Comparison of ENCODE assay signal across 4 cellular contexts in genomic region chr12:71165780-71166179, GRCh38. TPM values are rescaled to one million over a fixed set of nuclear protein-coding genes. Genes with fewer than 3 reads are reported as not detected.
"Had no signal": no experiment of that assay in that cellular context is flagged by ENCODE, and none has a peak within 500 bp of the region (broad histone marks: within the 10 kb centered on the region; RNA-seq: fewer than 3 reads in every experiment).

No MANE protein-coding gene starts in this region.

RNA-seq across cellular contexts. Expression of gene TSPAN8, which starts 8.0 kb away (rescaled TPM):
- total RNA-seq: naive thymus-derived CD8-positive, alpha-beta T cell; natural killer cell treated with Interleukin-12 subunit alpha and Interleukin-12 subunit beta and Interleukin-15 and Interleukin-18, amount 100 ng/mL, for 72 hours; neural crest cell; smooth muscle cell had no signal
- polyA plus RNA-seq: naive thymus-derived CD8-positive, alpha-beta T cell; smooth muscle cell had no signal
